In genomic region chr16:19240494-19240893, GRCh38 we compare ENCODE assay signal across 34 cellular contexts. TPM values are rescaled to one million over a fixed set of nuclear protein-coding genes. Genes with fewer than 3 reads are reported as not detected.
"Had no signal": no experiment of that assay in that cellular context is flagged by ENCODE, and none has a peak within 500 bp of the region (broad histone marks: within the 10 kb centered on the region; RNA-seq: fewer than 3 reads in every experiment).

No MANE protein-coding gene starts in this region.

- H3K27me3 Mint-ChIP-seq: naive B cell, progenitor cell of endocrine pancreas had no signal

- DNase-seq: hippocampal formation; left colon; left lung; mesendoderm; naive B cell; natural killer cell; nephron progenitor cell; ovary; stimulated activated CD4-positive, alpha-beta T cell treated with anti-CD3 and anti-CD28 coated beads, Interleukin-12 subunit alpha, Interleukin-12 subunit beta, amount 100 ng/mL, for 4 hours; stimulated activated CD4-positive, alpha-beta T cell treated with anti-CD3 and anti-CD28 coated beads, Interleukin-15, amount 100 ng/mL, for 24 hours; stimulated activated CD4-positive, alpha-beta T cell treated with anti-CD3 and anti-CD28 coated beads, Interleukin-2, amount 100 ng/mL, for 24 hours; stimulated activated CD4-positive, alpha-beta T cell treated with anti-CD3 and anti-CD28 coated beads, Interleukin-4, amount 100 ng/mL, for 1 hour; stimulated activated naive B cell treated with anti-CD40 and anti-IgM and Interleukin-4, amounts not matched to agents 10 μg/mL and 1 μg/mL and 100 μg/mL, for 72 hours; tibial artery; trophoblast cell; upper lobe of right lung; uterus had no signal

- H3K27me3 ChIP-seq: left lung, neural progenitor cell, ovary, right atrium auricular region, suprapubic skin, tibial artery, upper lobe of right lung, uterus had no signal

- H3K36me3 Mint-ChIP-seq: natural killer cell had no signal

- H3K9me3 ChIP-seq: suprapubic skin, upper lobe of right lung, uterus had no signal

- ATAC-seq: left colon; left lung; natural killer cell; sciatic nerve; stimulated activated naive B cell treated with anti-CD40 and anti-IgM and Interleukin-4, amounts not matched to agents 10 μg/mL and 1 μg/mL and 100 μg/mL, for 72 hours; upper lobe of right lung had no signal

- H3K9ac ChIP-seq: neural progenitor cell had no signal

- H3K4me3 ChIP-seq: left lung, lung, neural progenitor cell, ovary, right atrium auricular region, skin epidermis, suprapubic skin, thoracic aorta, tibial artery, upper lobe of right lung, uterus had no signal

- H3K4me3 Mint-ChIP-seq: mesothelial cell of epicardium; naive B cell; natural killer cell; nephron progenitor cell; neural progenitor cell; stimulated activated naive B cell treated with anti-CD40 and anti-IgM and Interleukin-4, amounts not matched to agents 10 μg/mL and 1 μg/mL and 100 μg/mL, for 72 hours; stimulated activated naive CD8-positive, alpha-beta T cell treated with anti-CD3 and anti-CD28 coated beads, Interleukin-15, Interleukin-2, amounts not matched to agents 100 ng/mL and 50 ng/mL, for 24 hours had no signal

- H3K27ac Mint-ChIP-seq: mesothelial cell of epicardium; naive B cell; natural killer cell; nephron progenitor cell; neural progenitor cell; progenitor cell of endocrine pancreas; stimulated activated naive B cell treated with anti-CD40 and anti-IgM and Interleukin-4, amounts not matched to agents 10 μg/mL and 1 μg/mL and 100 μg/mL, for 72 hours; stimulated activated naive CD8-positive, alpha-beta T cell treated with anti-CD3 and anti-CD28 coated beads, Interleukin-15, Interleukin-2, amounts not matched to agents 100 ng/mL and 50 ng/mL, for 24 hours had no signal

- H3K4me2 ChIP-seq: neural progenitor cell had no signal

- H3K27ac ChIP-seq: left lung, neural progenitor cell, ovary, right atrium auricular region, skin epidermis, suprapubic skin, thoracic aorta, tibial artery, upper lobe of right lung, uterus had no signal

- H3K4me1 Mint-ChIP-seq: mesothelial cell of epicardium, natural killer cell, nephron progenitor cell had no signal

- H3K4me1 ChIP-seq: left lung, neural progenitor cell, right atrium auricular region, suprapubic skin, tibial artery, upper lobe of right lung, uterus had no signal

- H3K36me3 ChIP-seq: neural progenitor cell, ovary, right atrium auricular region, suprapubic skin, thoracic aorta, upper lobe of right lung, uterus had no signal

- H2AFZ ChIP-seq: neural progenitor cell had no signal

- FAIRE-seq: keratinocyte had no signal

RNA-seq across cellular contexts. Expression of gene CLEC19A, which starts 45.0 kb away (rescaled TPM):
- total RNA-seq: left colon, liver, lung, mesothelial cell of epicardium, mononuclear cell, natural killer cell, omental fat pad, ovary, progenitor cell of endocrine pancreas, pulmonary artery endothelial cell, renal cortical epithelial cell, right atrium auricular region, subcutaneous adipose tissue, suprapubic skin, thoracic aorta, uterus had no signal
- polyA plus RNA-seq: keratinocyte, liver, ovary had no signal
